ENCODE assay signal across 15 cellular contexts in genomic region chr15:90024406-90024805, GRCh38.
"Had no signal": no experiment of that assay in that cellular context is flagged by ENCODE, and none has a peak within 500 bp of the region (broad histone marks: within the 10 kb centered on the region; RNA-seq: fewer than 3 reads in every experiment).

No MANE protein-coding gene starts in this region.

- H3K9me3 Mint-ChIP-seq: mesothelial cell of epicardium; stimulated activated naive CD8-positive, alpha-beta T cell treated with anti-CD3 and anti-CD28 coated beads, Interleukin-15, Interleukin-2, amounts not matched to agents 100 ng/mL and 50 ng/mL, for 24 hours had no signal

- H3K27me3 Mint-ChIP-seq: stimulated activated naive CD8-positive, alpha-beta T cell treated with anti-CD3 and anti-CD28 coated beads, Interleukin-15, Interleukin-2, amounts not matched to agents 100 ng/mL and 50 ng/mL, for 24 hours had no signal

- ATAC-seq: activated CD4-positive, CD25-positive, alpha-beta regulatory T cell treated with anti-CD3 and anti-CD28 coated beads, Interleukin-2, amount 50 U/mL, for 24 hours; activated T-cell treated with anti-CD3 and anti-CD28 coated beads, Interleukin-2, amount 50 U/mL, for 4 hours; gastroesophageal sphincter; left ventricle myocardium superior had no signal

- H3K4me3 Mint-ChIP-seq: activated T-cell treated with anti-CD3 and anti-CD28 coated beads, Interleukin-2, amount 50 U/mL, for 4 hours; mesothelial cell of epicardium; stimulated activated naive CD8-positive, alpha-beta T cell treated with anti-CD3 and anti-CD28 coated beads, Interleukin-15, Interleukin-2, amounts not matched to agents 100 ng/mL and 50 ng/mL, for 24 hours had no signal

- H3K27ac Mint-ChIP-seq: mesothelial cell of epicardium; stimulated activated naive CD8-positive, alpha-beta T cell treated with anti-CD3 and anti-CD28 coated beads, Interleukin-15, Interleukin-2, amounts not matched to agents 100 ng/mL and 50 ng/mL, for 24 hours had no signal

- H3K36me3 ChIP-seq: cardiac muscle cell, gastroesophageal sphincter had no signal

- DNase-seq: activated CD4-positive, alpha-beta T cell treated with anti-CD3 and anti-CD28 coated beads, Interleukin-2, amount 50 U/mL, for 4 hours; activated gamma-delta T cell; activated T-cell treated with anti-CD3 and anti-CD28 coated beads, Interleukin-2, amount 50 U/mL, for 4 hours; effector CD8-positive, alpha-beta T cell; kidney; left ventricle myocardium superior; stimulated activated CD4-positive, alpha-beta T cell treated with anti-CD3 and anti-CD28 coated beads, Interleukin-4, amount 100 ng/mL, for 1 hour; stimulated activated CD8-positive, alpha-beta memory T cell treated with anti-CD3 and anti-CD28 coated beads, Interleukin-4, amount 100 ng/mL, for 48 hours had no signal

- H3K27ac ChIP-seq: cardiac muscle cell, coronary artery, epithelial cell of prostate, gastroesophageal sphincter had no signal

- H3K27me3 ChIP-seq: cardiac muscle cell, gastroesophageal sphincter had no signal

- H3K9me3 ChIP-seq: gastroesophageal sphincter had no signal

- H3K4me3 ChIP-seq: cardiac muscle cell, coronary artery, gastroesophageal sphincter had no signal
